In the genomic region with DNA sequence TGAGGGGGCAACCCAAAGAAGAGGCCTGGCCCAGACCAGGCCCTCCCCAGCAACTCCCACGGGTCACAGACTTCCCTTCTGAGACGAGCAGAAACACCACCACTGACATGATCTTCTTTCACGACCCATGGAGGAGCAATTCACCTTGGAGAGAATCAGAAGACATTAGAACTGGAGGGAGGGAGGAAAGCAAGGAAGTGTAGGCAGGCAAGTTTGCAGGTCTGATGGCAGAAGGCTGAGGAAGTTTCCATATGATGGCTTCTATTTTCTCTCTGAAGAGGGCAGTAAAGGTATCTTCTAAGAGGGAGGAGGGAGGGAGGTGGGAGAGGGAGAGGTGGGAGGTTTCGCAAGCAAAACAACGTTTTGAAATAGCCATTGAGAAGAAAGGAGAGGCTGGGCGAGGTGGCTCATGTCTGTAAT, we compare ENCODE assay signal across 1 cellular context.
A peak's percentile ranks its signal among the peaks of the same experiment; 100 is the strongest.
TF ChIP-seq lines count a peak whose summit lies in the region.

No MANE protein-coding gene starts in this region.

TF ChIP-seq in K562, 482 proteins besides CTCF, POLR2A, EP300 and RAD21 (continued from another document and continues in another):
- TF ChIP-seq ARID4B (CRISPR knock-in tag; IDR thresholded peaks at IDR 0.05) (peak; percentile 8; the same call in 1 of the 2 replicates), PYGO2 (tag; IDR thresholded peaks at IDR 0.05) (no peak), FIP1L1 (IDR thresholded peaks at IDR 0.05; ENCODE audit: low read depth, low read length, poor library complexity, severe bottlenecking) (no peak), ATF2 (CRISPR knock-in tag; IDR thresholded peaks at IDR 0.05) (no peak), SMARCC2 (IDR thresholded peaks at IDR 0.05; ENCODE audit: low read depth) (no peak), PRDM10 (IDR thresholded peaks at IDR 0.05; ENCODE audit: partially characterized antibody) (no peak), CEBPG (CRISPR knock-in tag; IDR thresholded peaks at IDR 0.05) (peak; percentile 71), CEBPG (tag; conservative IDR thresholded peaks at IDR 0.05 in 1 of 2, IDR thresholded peaks at IDR 0.05 in 1 of 2) (peak; percentile 81 to 89), SIX5 (IDR thresholded peaks at IDR 0.05; ENCODE audit: borderline replicate concordance in 1 of 2, insufficient read depth in 1 of 2, low read depth in 1 of 2, low read length in 2 of 2) (no peak), ZNF165 (CRISPR knock-in tag; IDR thresholded peaks at IDR 0.05; ENCODE audit: borderline replicate concordance) (no peak), ZNF512 (tag; IDR thresholded peaks at IDR 0.05) (no peak), GTF2A2 (tag; IDR thresholded peaks at IDR 0.05) (no peak), TRIM28 (IDR thresholded peaks at IDR 0.05) (no peak), AFF1 (IDR thresholded peaks at IDR 0.05; ENCODE audit: low read depth in 1 of 2, partially characterized antibody in 2 of 2) (peak in 1 of 2 experiments; percentile 78), MEIS2 (IDR thresholded peaks at IDR 0.05; ENCODE audit: partially characterized antibody) (no peak), POLR2AphosphoS5 (IDR thresholded peaks at IDR 0.05; ENCODE audit: control insufficient read depth, insufficient read depth, low read depth, low read length) (no peak), ESRRA (IDR thresholded peaks at IDR 0.05; ENCODE audit: borderline replicate concordance, low read depth) (no peak), ELF4 (CRISPR knock-in tag; IDR thresholded peaks at IDR 0.05) (0 out of 2 replicates have a peak, but pooled peaks have one; percentile 34), MCM5 (IDR thresholded peaks at IDR 0.05; ENCODE audit: low read depth) (no peak), PPARD (CRISPR knock-in tag; IDR thresholded peaks at IDR 0.05) (no peak), HOMEZ (CRISPR knock-in tag; IDR thresholded peaks at IDR 0.05) (no peak), TBL1XR1 (IDR thresholded peaks at IDR 0.05; ENCODE audit: low read length in 2 of 2) (no peak), ZEB2 (IDR thresholded peaks at IDR 0.05) (no peak), ZNF740 (CRISPR knock-in tag; IDR thresholded peaks at IDR 0.05) (no peak), ZNF740 (tag; IDR thresholded peaks at IDR 0.05) (no peak), ELF2 (CRISPR knock-in tag; IDR thresholded peaks at IDR 0.05) (no peak), ZNF785 (CRISPR knock-in tag; IDR thresholded peaks at IDR 0.05) (no peak), HMG20B (CRISPR knock-in tag; IDR thresholded peaks at IDR 0.05) (no peak), THRB (CRISPR knock-in tag; conservative IDR thresholded peaks at IDR 0.05) (peak; percentile 54; the same call in 1 of the 2 replicates), ZNF197 (CRISPR knock-in tag; IDR thresholded peaks at IDR 0.05; ENCODE audit: low read depth) (0 out of 2 replicates have a peak, but pooled peaks have one; percentile 3)
- TF ChIP-seq, protein P1, sequence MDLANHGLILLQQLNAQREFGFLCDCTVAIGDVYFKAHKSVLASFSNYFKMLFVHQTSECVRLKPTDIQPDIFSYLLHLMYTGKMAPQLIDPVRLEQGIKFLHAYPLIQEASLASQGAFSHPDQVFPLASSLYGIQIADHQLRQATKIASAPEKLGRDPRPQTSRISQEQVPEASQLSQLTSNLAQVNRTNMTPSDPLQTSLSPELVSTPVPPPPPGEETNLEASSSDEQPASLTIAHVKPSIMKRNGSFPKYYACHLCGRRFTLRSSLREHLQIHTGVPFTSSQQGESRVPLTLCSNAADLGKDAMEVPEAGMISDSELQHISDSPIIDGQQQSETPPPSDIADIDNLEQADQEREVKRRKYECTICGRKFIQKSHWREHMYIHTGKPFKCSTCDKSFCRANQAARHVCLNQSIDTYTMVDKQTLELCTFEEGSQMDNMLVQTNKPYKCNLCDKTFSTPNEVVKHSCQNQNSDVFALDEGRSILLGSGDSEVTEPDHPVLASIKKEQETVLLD (IDR thresholded peaks at IDR 0.05), result no peak
- TF ChIP-seq, protein P2, sequence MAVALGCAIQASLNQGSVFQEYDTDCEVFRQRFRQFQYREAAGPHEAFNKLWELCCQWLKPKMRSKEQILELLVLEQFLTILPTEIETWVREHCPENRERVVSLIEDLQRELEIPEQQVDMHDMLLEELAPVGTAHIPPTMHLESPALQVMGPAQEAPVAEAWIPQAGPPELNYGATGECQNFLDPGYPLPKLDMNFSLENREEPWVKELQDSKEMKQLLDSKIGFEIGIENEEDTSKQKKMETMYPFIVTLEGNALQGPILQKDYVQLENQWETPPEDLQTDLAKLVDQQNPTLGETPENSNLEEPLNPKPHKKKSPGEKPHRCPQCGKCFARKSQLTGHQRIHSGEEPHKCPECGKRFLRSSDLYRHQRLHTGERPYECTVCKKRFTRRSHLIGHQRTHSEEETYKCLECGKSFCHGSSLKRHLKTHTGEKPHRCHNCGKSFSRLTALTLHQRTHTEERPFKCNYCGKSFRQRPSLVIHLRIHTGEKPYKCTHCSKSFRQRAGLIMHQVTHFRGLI (CRISPR knock-in tag; IDR thresholded peaks at IDR 0.05), result no peak
